Comparison of ENCODE assay signal across 23 cellular contexts in the genomic region with DNA sequence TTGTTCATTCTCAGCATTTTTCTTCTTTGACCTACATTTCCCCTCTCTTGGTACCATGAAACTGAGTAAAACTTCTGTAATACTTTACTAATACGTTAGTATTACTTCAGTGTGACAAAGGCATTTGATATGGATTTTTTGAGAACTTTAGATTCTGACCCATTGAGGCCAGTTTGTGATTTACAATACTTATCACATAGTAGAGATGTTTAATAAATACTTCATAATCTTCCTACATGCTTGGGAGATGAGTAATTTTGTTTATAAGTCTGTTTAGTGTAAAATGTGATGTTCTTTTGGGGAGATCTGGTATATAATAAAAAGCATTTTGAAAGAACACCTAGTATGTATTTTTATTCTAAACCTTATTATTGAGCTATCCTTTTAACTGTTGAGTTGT. TPM values are rescaled to one million over a fixed set of nuclear protein-coding genes. Genes with fewer than 3 reads are reported as not detected.
"Had no signal": no experiment of that assay in that cellular context is flagged by ENCODE, and none has a peak within 500 bp of the region (broad histone marks: within the 10 kb centered on the region; RNA-seq: fewer than 3 reads in every experiment).

No MANE protein-coding gene starts in this region.

- H3K4me3 ChIP-seq: dorsolateral prefrontal cortex, heart left ventricle, neural progenitor cell, ovary, right atrium auricular region, sigmoid colon, stomach, thoracic aorta, transverse colon had no signal

- H3K9me3 Mint-ChIP-seq: natural killer cell treated with Interleukin-12 subunit alpha and Interleukin-12 subunit beta and Interleukin-15 and Interleukin-18, amount 100 ng/mL, for 72 hours; neural progenitor cell had no signal

- H3K4me1 ChIP-seq: neural progenitor cell, right atrium auricular region, stomach had no signal

- H3K4me1 Mint-ChIP-seq: neural progenitor cell had no signal

- H3K36me3 ChIP-seq: ovary, right atrium auricular region, thoracic aorta had no signal

- H3K9ac ChIP-seq: neural progenitor cell had no signal

- H3K27me3 ChIP-seq: dorsolateral prefrontal cortex, heart left ventricle, neural progenitor cell, ovary, right atrium auricular region, sigmoid colon, stomach, transverse colon had no signal

- H3K27ac Mint-ChIP-seq: neural progenitor cell had no signal

- H3K9me3 ChIP-seq: heart left ventricle, ovary, right atrium auricular region, sigmoid colon, stomach, thoracic aorta, transverse colon had no signal

- H3K27me3 Mint-ChIP-seq: natural killer cell treated with Interleukin-12 subunit alpha and Interleukin-12 subunit beta and Interleukin-15 and Interleukin-18, amount 100 ng/mL, for 72 hours had no signal

- H3K4me3 Mint-ChIP-seq: natural killer cell treated with Interleukin-12 subunit alpha and Interleukin-12 subunit beta and Interleukin-15 and Interleukin-18, amount 100 ng/mL, for 72 hours; neural progenitor cell had no signal

- ATAC-seq: heart left ventricle; left lobe of liver; natural killer cell treated with Interleukin-12 subunit alpha and Interleukin-12 subunit beta and Interleukin-15 and Interleukin-18, amount 100 ng/mL, for 72 hours had no signal

- H3K27ac ChIP-seq: dorsolateral prefrontal cortex, heart left ventricle, neural progenitor cell, ovary, right atrium auricular region, sigmoid colon, stomach, thoracic aorta, transverse colon had no signal

- DNase-seq: cortex of kidney; dorsolateral prefrontal cortex; effector CD8-positive, alpha-beta T cell; heart left ventricle; hippocampal formation; kidney glomerular epithelial cell; mammary epithelial cell; nucleus accumbens; ovary; sigmoid colon; small intestine; stimulated activated CD4-positive, alpha-beta T cell treated with anti-CD3 and anti-CD28 coated beads, Interleukin-12 subunit alpha, Interleukin-12 subunit beta, amount 100 ng/mL, for 4 hours; stimulated activated naive CD4-positive, alpha-beta T cell; stomach; substantia nigra; transverse colon had no signal

RNA-seq across cellular contexts. Expression of gene KCTD4, which starts 50.9 kb away (rescaled TPM):
- total RNA-seq: glomerular endothelial cell; left lobe of liver; natural killer cell treated with Interleukin-12 subunit alpha and Interleukin-12 subunit beta and Interleukin-15 and Interleukin-18, amount 100 ng/mL, for 72 hours; ovary; stomach; thoracic aorta; ureter had no signal
- polyA plus RNA-seq: ovary had no signal
